Comparison of ENCODE assay signal across 18 cellular contexts in genomic region chr1:36390411-36390810, GRCh38. TPM values are rescaled to one million over a fixed set of nuclear protein-coding genes. Genes with fewer than 3 reads are reported as not detected.
DNase-seq lines count a peak whose midpoint lies in the region; ATAC-seq, FAIRE-seq and TF ChIP-seq lines count a peak whose summit lies in the region.
"Had no signal": no experiment of that assay in that cellular context is flagged by ENCODE, and none has a peak within 500 bp of the region (broad histone marks: within the 10 kb centered on the region; RNA-seq: fewer than 3 reads in every experiment).

No MANE protein-coding gene starts in this region.

- no TSS peak for BruUV-seq in A673 (replicated peaks; lab: Mats Ljungman, UMichigan)

- H3K4me1 ChIP-seq in A673 (ENCODE audit: insufficient read depth, low read length, poor library complexity, severe bottlenecking) (peaks cover 18% of the 10 kb centered on the region), sigmoid colon (peaks cover 0 to 46% (median 28%) of the 10 kb centered on the region in 4 donors)

- FAIRE-seq in GM12891 (lab: Jason Lieb, UNC) = peak; percentile 67

- CTCF ChIA-PET in A673 (lab: Charles Lee) = interaction anchor here (0.6 kb wide), 1 partner anchor 105 kb away, joined by 3 read pairs; no protein-coding TSS in a partner anchor

- peak overlapping the region; percentile 49 for H3K27ac Mint-ChIP-seq in activated T-helper 17 cell treated with anti-CD3 and anti-CD28 coated beads, Interleukin-2, amount 50 U/mL, for 72 hours
- H3K27ac Mint-ChIP-seq: activated T-helper 1 cell treated with anti-CD3 and anti-CD28 coated beads, Interleukin-12 subunit alpha, Interleukin-12 subunit beta, Interleukin-2, Interleukin-4 antibody, amounts not matched to agents 30 ng/mL and 10 ng/mL and 1 ng/mL, durations not matched to agents 14 hours and 24 hours and 36 hours had no signal

- no peak overlapping the region for H3K4me3 Mint-ChIP-seq in activated T-helper 17 cell treated with anti-CD3 and anti-CD28 coated beads, Interleukin-2, amount 50 U/mL, for 72 hours
- H3K4me3 Mint-ChIP-seq: activated T-helper 1 cell treated with anti-CD3 and anti-CD28 coated beads, Interleukin-12 subunit alpha, Interleukin-12 subunit beta, Interleukin-2, Interleukin-4 antibody, amounts not matched to agents 30 ng/mL and 10 ng/mL and 1 ng/mL, durations not matched to agents 14 hours and 24 hours and 36 hours; brain; naive thymus-derived CD4-positive, alpha-beta T cell had no signal

- H3K9me3 Mint-ChIP-seq in activated T-helper 17 cell treated with anti-CD3 and anti-CD28 coated beads, Interleukin-2, amount 50 U/mL, for 72 hours = no peaks in the 10 kb centered on the region
- H3K9me3 Mint-ChIP-seq: activated T-helper 1 cell treated with anti-CD3 and anti-CD28 coated beads, Interleukin-12 subunit alpha, Interleukin-12 subunit beta, Interleukin-2, Interleukin-4 antibody, amounts not matched to agents 30 ng/mL and 10 ng/mL and 1 ng/mL, durations not matched to agents 14 hours and 24 hours and 36 hours; brain; naive thymus-derived CD4-positive, alpha-beta T cell had no signal

- no peak for TF ChIP-seq POLR2A in GM12891 (IDR thresholded peaks at IDR 0.05; ENCODE audit: low read depth, low read length)
- no peak for TF ChIP-seq POLR2A in sigmoid colon (IDR thresholded peaks at IDR 0.05)

- no peak for TF ChIP-seq EP300 in sigmoid colon (IDR thresholded peaks at IDR 0.05)

- no peak for ATAC-seq in activated T-helper 17 cell treated with anti-CD3 and anti-CD28 coated beads, Interleukin-2, amount 50 U/mL, for 72 hours (replicated peaks)
- ATAC-seq: naive thymus-derived CD4-positive, alpha-beta T cell; upper lobe of right lung had no signal

- POLR2A ChIA-PET in A673 (lab: Charles Lee; ENCODE audit: low non-redundant PET) = no interaction called here

- no peak for TF ChIP-seq CTCF in A673 (conservative IDR thresholded peaks at IDR 0.05; ENCODE audit: low read depth, low read length)
- no peak for TF ChIP-seq CTCF in sigmoid colon (IDR thresholded peaks at IDR 0.05)
- no peak for TF ChIP-seq CTCF in coronary artery (IDR thresholded peaks at IDR 0.05)

- H3K9me3 ChIP-seq in A673 (ENCODE audit: low read depth, low read length, poor library complexity, severe bottlenecking) = no peaks in the 10 kb centered on the region
- no peaks in the 10 kb centered on the region for H3K9me3 ChIP-seq in sigmoid colon
- H3K9me3 ChIP-seq: upper lobe of right lung had no signal

- DNase-seq in A673 (ENCODE audit: low spot score) (no peak), GM12891 (ENCODE audit: insufficient read length, low spot score) (no peak), sigmoid colon (no peak), COLO668 (lab: John Stamatoyannopoulos, UW; ENCODE audit: unreplicated experiment) (no peak), coronary artery (ENCODE audit: low spot score) (no peak), caudate nucleus (lab: John Stamatoyannopoulos, UW) (no peak), DMS 273 treated with DMSO at 0.1 percent for 48 hours (lab: John Stamatoyannopoulos, UW) (no peak)
- DNase-seq: activated CD4-positive, alpha-beta T cell treated with anti-CD3 and anti-CD28 coated beads for 4 hours; DMS53; effector CD8-positive, alpha-beta T cell; GOT3; naive thymus-derived CD4-positive, alpha-beta T cell; NCI-H2081 treated with DMSO at 0.1 percent for 48 hours; upper lobe of right lung had no signal

- H3K36me3 ChIP-seq in A673 (ENCODE audit: insufficient read depth, low read length, poor library complexity, severe bottlenecking) = peaks cover 42% of the 10 kb centered on the region
- H3K36me3 ChIP-seq in sigmoid colon = peaks cover 5 to 40% (median 30%) of the 10 kb centered on the region in 4 donors

- no peaks in the 10 kb centered on the region for H3K27me3 ChIP-seq in A673 (replicated peaks; ENCODE audit: insufficient read depth, low read depth, low read length, poor library complexity)
- no peaks in the 10 kb centered on the region for H3K27me3 ChIP-seq in sigmoid colon
- H3K27me3 ChIP-seq: upper lobe of right lung had no signal

- no peaks in the 10 kb centered on the region for H3K27me3 Mint-ChIP-seq in activated T-helper 17 cell treated with anti-CD3 and anti-CD28 coated beads, Interleukin-2, amount 50 U/mL, for 72 hours
- H3K27me3 Mint-ChIP-seq: brain; naive thymus-derived CD4-positive, alpha-beta T cell had no signal

- H3K4me3 ChIP-seq in A673 (ENCODE audit: low read depth, low read length, poor library complexity, severe bottlenecking) (no peak overlapping the region), sigmoid colon (no peak overlapping the region), coronary artery (no peak overlapping the region)
- H3K4me3 ChIP-seq: upper lobe of right lung had no signal

- intact Hi-C loops in A673 (cut with micrococcal nuclease; ENCODE audit: unreplicated experiment) = no loop called here
- intact Hi-C loops in sigmoid colon (cut with DNase I) = no loop called here

- H3K36me3 Mint-ChIP-seq in activated T-helper 17 cell treated with anti-CD3 and anti-CD28 coated beads, Interleukin-2, amount 50 U/mL, for 72 hours (ENCODE audit: low read depth) = peaks cover 71% of the 10 kb centered on the region

- 73 to 86% methylated on average over 2 of the region's 2 CpGs for WGBS in sigmoid colon, 2 donors

- H3K4me1 Mint-ChIP-seq in activated T-helper 17 cell treated with anti-CD3 and anti-CD28 coated beads, Interleukin-2, amount 50 U/mL, for 72 hours = peaks cover 23% of the 10 kb centered on the region

- H3K27ac ChIP-seq in A673 (ENCODE audit: low read depth, low read length, poor library complexity, severe bottlenecking) = peak overlapping the region; percentile 22
- peak overlapping the region; percentile 95 to 98 (median 97) for H3K27ac ChIP-seq in sigmoid colon
- H3K27ac ChIP-seq in coronary artery = peak overlapping the region in 1 of 2 donors; percentile 100
- no peak overlapping the region for H3K27ac ChIP-seq in caudate nucleus (ENCODE audit: low read depth, low read length)

TF ChIP-seq in GM12891, 5 proteins besides CTCF, POLR2A, EP300 and RAD21:
- TF ChIP-seq POLR2AphosphoS5 (IDR thresholded peaks at IDR 0.05; ENCODE audit: low read depth, low read length) (no peak), PAX5 (IDR thresholded peaks at IDR 0.05; ENCODE audit: insufficient read depth, low read length, severe bottlenecking) (no peak), TAF1 (IDR thresholded peaks at IDR 0.05; ENCODE audit: low read depth, low read length) (no peak), SPI1 (IDR thresholded peaks at IDR 0.05; ENCODE audit: low read depth, low read length) (peak; percentile 81), POU2F2 (IDR thresholded peaks at IDR 0.05; ENCODE audit: low read depth, low read length) (no peak)

RNA-seq across cellular contexts. Expression of gene STK40, which starts 4.7 kb away (rescaled TPM):
- total RNA-seq in A673 (2021) = 93.2 and 109 TPM in 2 replicates
- 19.9 TPM for polyA plus RNA-seq in GM12891 (2012; ENCODE audit: low read depth, missing spikeins)
- total RNA-seq in activated T-helper 17 cell treated with anti-CD3 and anti-CD28 coated beads, Interleukin-2, amount 50 U/mL, for 72 hours = 10 to 100 TPM; 44.1 to 56.8 TPM
- 10 to 100 TPM; 37.1 to 49.4 (median 43.5) TPM for total RNA-seq in sigmoid colon
- 10 to 100 TPM; 27.6 to 55.6 (median 40.7) TPM for polyA plus RNA-seq in sigmoid colon

RNA-seq across cellular contexts. Expression of gene LSM10, which starts 7.3 kb away (rescaled TPM):
- 60.7 and 68.0 TPM in 2 replicates for total RNA-seq in A673 (2021)
- polyA plus RNA-seq in GM12891 (2012; ENCODE audit: low read depth, missing spikeins) = 47.3 TPM
- 10 to 100 TPM; 24.6 to 59.6 TPM for total RNA-seq in activated T-helper 17 cell treated with anti-CD3 and anti-CD28 coated beads, Interleukin-2, amount 50 U/mL, for 72 hours
- total RNA-seq in sigmoid colon = 100 to 1,000 TPM in 2 of 4 donors, 10 to 100 TPM in 2; 56.6 to 114 (median 90.0) TPM
- polyA plus RNA-seq in sigmoid colon = 10 to 100 TPM; 50.5 to 51.3 (median 50.9) TPM

RNA-seq across cellular contexts. Expression of gene OSCP1, which starts 59.8 kb away (rescaled TPM):
- total RNA-seq in A673 (2021) (5.7 and 10.6 TPM in 2 replicates), sigmoid colon (10 to 100 TPM; 10.2 to 15.3 (median 10.7) TPM)
- polyA plus RNA-seq in GM12891 (2012; ENCODE audit: low read depth, missing spikeins) = 2.6 TPM
- 1 to 10 TPM; 1.5 to 1.8 TPM for total RNA-seq in activated T-helper 17 cell treated with anti-CD3 and anti-CD28 coated beads, Interleukin-2, amount 50 U/mL, for 72 hours
- polyA plus RNA-seq in sigmoid colon = 1 to 10 TPM in 2 of 3 donors, not detected in 1; 1.8 to 3.7 TPM
- total RNA-seq: T-helper 1 cell treated with Interleukin-12 subunit alpha and Interleukin-12 subunit beta and Interleukin-4 antibody, amounts not matched to agents 30 ng/mL and 1 ng/mL, for 36 hours had no signal
